ENCODE assay signal across 8 cellular contexts in genomic region chr2:178111743-178112142, GRCh38. TPM values are rescaled to one million over a fixed set of nuclear protein-coding genes. Genes with fewer than 3 reads are reported as not detected.
DNase-seq lines count a peak whose midpoint lies in the region; ATAC-seq and TF ChIP-seq lines count a peak whose summit lies in the region.

No MANE protein-coding gene starts in this region.

- H3K36me3 ChIP-seq in adipocyte (ENCODE audit: control insufficient read depth, insufficient read depth, low read length, severe bottlenecking), result no peaks in the 10 kb centered on the region

- TF ChIP-seq CTCF in Calu3 (IDR thresholded peaks at IDR 0.05; ENCODE audit: unreplicated experiment), result no peak
- no peak for TF ChIP-seq CTCF in progenitor cell of endocrine pancreas (IDR thresholded peaks at IDR 0.05; ENCODE audit: unreplicated experiment)

- intact Hi-C loops in Calu3 (cut with micrococcal nuclease; ENCODE audit: unreplicated experiment), result loop anchor here (1.0 to 5.0 kb wide), 3 partner anchors 129 to 303 kb away; no protein-coding TSS in a partner anchor

- peaks cover 7% of the 10 kb centered on the region for H3K4me1 Mint-ChIP-seq in Calu3 (ENCODE audit: low read depth, unreplicated experiment)
- peaks cover 19 to 21% of the 10 kb centered on the region in 2 donors for H3K4me1 Mint-ChIP-seq in natural killer cell treated with Interleukin-12 subunit alpha and Interleukin-12 subunit beta and Interleukin-15 and Interleukin-18, amount 100 ng/mL, for 72 hours (ENCODE audit: low read depth in 2 of 2)
- peaks cover 6% of the 10 kb centered on the region for H3K4me1 Mint-ChIP-seq in progenitor cell of endocrine pancreas (ENCODE audit: low read depth)

- ATAC-seq in HG03139 (IDR thresholded peaks at IDR 0.05; ENCODE audit: unreplicated experiment), result peak; percentile 1
- ATAC-seq in natural killer cell treated with Interleukin-12 subunit alpha and Interleukin-12 subunit beta and Interleukin-15 and Interleukin-18, amount 100 ng/mL, for 72 hours, result no peak
- ATAC-seq in HG02588 (IDR thresholded peaks at IDR 0.05; ENCODE audit: unreplicated experiment), result no peak

- H3K9me3 Mint-ChIP-seq in Calu3 (ENCODE audit: low read depth, unreplicated experiment) (no peaks in the 10 kb centered on the region), progenitor cell of endocrine pancreas (ENCODE audit: low read depth) (no peaks in the 10 kb centered on the region)
- H3K9me3 Mint-ChIP-seq in natural killer cell treated with Interleukin-12 subunit alpha and Interleukin-12 subunit beta and Interleukin-15 and Interleukin-18, amount 100 ng/mL, for 72 hours, result no peaks in the 10 kb centered on the region

- H3K27me3 ChIP-seq in adipocyte (replicated peaks; ENCODE audit: control insufficient read depth, insufficient read depth, low read length), result no peaks in the 10 kb centered on the region

- H3K4me1 ChIP-seq in adipocyte (ENCODE audit: control insufficient read depth, insufficient read depth, low read length), result peaks cover 13% of the 10 kb centered on the region

- H3K9ac ChIP-seq in adipocyte (ENCODE audit: low read length), result peak overlapping the region; percentile 97

- DNase-seq in Calu3, result no peak
- no peak for DNase-seq in adipocyte (ENCODE audit: low read depth)
- no peak for DNase-seq in natural killer cell treated with Interleukin-12 subunit alpha and Interleukin-12 subunit beta and Interleukin-15 and Interleukin-18, amount 100 ng/mL, for 72 hours (ENCODE audit: low spot score)
- DNase-seq in NCI-H2081 treated with DMSO at 0.1 percent for 48 hours (lab: John Stamatoyannopoulos, UW), result no peak
- DNase-seq in NK-92 (lab: John Stamatoyannopoulos, UW; ENCODE audit: unreplicated experiment), result no peak
- DNase-seq in progenitor cell of endocrine pancreas (ENCODE audit: low spot score, unreplicated experiment), result no peak

- H3K27me3 Mint-ChIP-seq in Calu3 (ENCODE audit: unreplicated experiment) (no peaks in the 10 kb centered on the region), progenitor cell of endocrine pancreas (no peaks in the 10 kb centered on the region)
- no peaks in the 10 kb centered on the region for H3K27me3 Mint-ChIP-seq in natural killer cell treated with Interleukin-12 subunit alpha and Interleukin-12 subunit beta and Interleukin-15 and Interleukin-18, amount 100 ng/mL, for 72 hours

- H3K4me3 Mint-ChIP-seq in Calu3 (ENCODE audit: low read depth, unreplicated experiment), result peak overlapping the region; percentile 97
- peak overlapping the region; percentile 88 for H3K4me3 Mint-ChIP-seq in natural killer cell treated with Interleukin-12 subunit alpha and Interleukin-12 subunit beta and Interleukin-15 and Interleukin-18, amount 100 ng/mL, for 72 hours
- H3K4me3 Mint-ChIP-seq in progenitor cell of endocrine pancreas (ENCODE audit: low read depth), result no peak overlapping the region

- CTCF ChIA-PET in Calu3 (lab: Charles Lee), result interaction anchor here (0.6 to 2.2 kb wide), 6 partner anchors 12 to 307 kb away, joined by 3 to 9 read pairs (median 4); no protein-coding TSS in a partner anchor

- BruUV-seq in Calu3 (replicated peaks; lab: Mats Ljungman, UMichigan), result no TSS peak

- no peaks in the 10 kb centered on the region for H3K9me3 ChIP-seq in adipocyte (ENCODE audit: control insufficient read depth, low read length)

- peak overlapping the region; percentile 99 for H3K4me3 ChIP-seq in adipocyte (ENCODE audit: low read length)

- peak overlapping the region; percentile 83 for H3K27ac Mint-ChIP-seq in Calu3 (ENCODE audit: unreplicated experiment)
- H3K27ac Mint-ChIP-seq in natural killer cell treated with Interleukin-12 subunit alpha and Interleukin-12 subunit beta and Interleukin-15 and Interleukin-18, amount 100 ng/mL, for 72 hours, result peak overlapping the region; percentile 73 to 86
- no peak overlapping the region for H3K27ac Mint-ChIP-seq in progenitor cell of endocrine pancreas

- H3K36me3 Mint-ChIP-seq in Calu3 (ENCODE audit: insufficient read depth, unreplicated experiment), result peaks cover 14% of the 10 kb centered on the region
- no peaks in the 10 kb centered on the region for H3K36me3 Mint-ChIP-seq in natural killer cell treated with Interleukin-12 subunit alpha and Interleukin-12 subunit beta and Interleukin-15 and Interleukin-18, amount 100 ng/mL, for 72 hours
- no peaks in the 10 kb centered on the region for H3K36me3 Mint-ChIP-seq in progenitor cell of endocrine pancreas (ENCODE audit: insufficient read depth)

RNA-seq across cellular contexts. Expression of gene RBM45, which starts 0.5 kb away (rescaled TPM):
- 11.5 and 11.6 TPM in 2 replicates for total RNA-seq in Calu3 (2022)
- 10 to 100 TPM; 12.9 to 17.4 TPM for total RNA-seq in natural killer cell treated with Interleukin-12 subunit alpha and Interleukin-12 subunit beta and Interleukin-15 and Interleukin-18, amount 100 ng/mL, for 72 hours
- total RNA-seq in progenitor cell of endocrine pancreas, result 18.8 and 19.7 TPM in 2 replicates

RNA-seq across cellular contexts. Expression of gene PDE11A, which starts 39.2 kb away (rescaled TPM):
- 1.4 and 2.1 TPM in 2 replicates for total RNA-seq in Calu3 (2022)
- not detected for total RNA-seq in natural killer cell treated with Interleukin-12 subunit alpha and Interleukin-12 subunit beta and Interleukin-15 and Interleukin-18, amount 100 ng/mL, for 72 hours
- total RNA-seq in progenitor cell of endocrine pancreas, result 54.8 and 60.5 TPM in 2 replicates

Comparison
In these comparisons a context has a peak if more than half of its experiments do, and no peak if none do; other contexts are left out.
1. RNA of gene PDE11A, which starts 39.2 kb away (total RNA-seq): 54.8 to 60.5 TPM in progenitor cell of endocrine pancreas; 1.4 to 2.1 TPM in Calu3 and not detected in natural killer cell treated with Interleukin-12 subunit alpha and Interleukin-12 subunit beta and Interleukin-15 and Interleukin-18, amount 100 ng/mL, for 72 hours; every median in the first group is over 10 times any median in the second.